Comparison of ENCODE assay signal across 24 cellular contexts in the genomic region with DNA sequence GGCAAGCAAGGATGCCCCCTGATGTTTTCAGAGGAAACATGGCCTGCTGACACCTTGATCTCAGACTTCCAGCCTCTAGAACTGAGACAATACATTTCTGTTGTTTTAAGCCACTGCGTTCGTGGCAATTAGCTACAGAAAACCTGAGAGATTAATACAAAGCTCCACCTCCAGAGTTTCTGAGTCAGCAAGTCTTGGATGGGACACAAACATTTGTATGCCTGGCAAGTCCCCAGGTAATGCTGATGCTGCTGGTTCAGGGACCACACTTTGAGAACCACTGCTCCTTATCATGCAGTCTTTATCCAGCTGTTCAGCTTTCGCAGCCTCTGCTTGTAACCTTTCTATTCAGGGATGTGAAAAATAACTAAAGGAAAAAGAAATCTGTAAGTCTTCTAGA.
DNase-seq lines count a peak whose midpoint lies in the region; ATAC-seq and TF ChIP-seq lines count a peak whose summit lies in the region.
"Had no signal": no experiment of that assay in that cellular context is flagged by ENCODE, and none has a peak within 500 bp of the region (broad histone marks: within the 10 kb centered on the region; RNA-seq: fewer than 3 reads in every experiment).

No MANE protein-coding gene starts in this region.

- ATAC-seq in GM18867 (IDR thresholded peaks at IDR 0.05; ENCODE audit: unreplicated experiment) (no peak), GM21526 (IDR thresholded peaks at IDR 0.05; ENCODE audit: low FRiP score, unreplicated experiment) (no peak)
- ATAC-seq: Right ventricle myocardium inferior had no signal

- H3K4me3 ChIP-seq in epithelial cell of esophagus (ENCODE audit: low read length), result no peak overlapping the region
- H3K4me3 ChIP-seq: BLaER1, Peyer's patch, SJSA1 had no signal

- TF ChIP-seq CTCF in epithelial cell of esophagus (IDR thresholded peaks at IDR 0.05; ENCODE audit: insufficient read depth, low read depth, low read length, missing control alignments), result no peak

- DNase-seq in Ammon's horn (ENCODE audit: low spot score), result peak; percentile 6
- peak; percentile 19 for DNase-seq in NCI-H69 (lab: John Stamatoyannopoulos, UW)
- DNase-seq in astrocyte of the hippocampus (ENCODE audit: low read depth, low spot score), result peak; percentile 76
- peak; percentile 65 for DNase-seq in epithelial cell of esophagus (ENCODE audit: low read depth)
- no peak for DNase-seq in nucleus accumbens (lab: John Stamatoyannopoulos, UW)
- DNase-seq in NCI-H82 (lab: John Stamatoyannopoulos, UW), result no peak
- DNase-seq: CD4-positive, alpha-beta T cell; COR-L47; DMS79; H7; HFFc6; KG1; NCI-H1092; NCI-H1436; NCI-H187 treated with DMSO at 0.1 percent for 48 hours; NCI-H2107; NCI-H446 treated with DMSO at 0.1 percent for 48 hours; NK-92 treated with Interleukin-12 subunit alpha and Interleukin-12 subunit beta, amount 100 ng/mL, for 24 hours; Peyer's patch had no signal

Comparison
In these comparisons a context has a peak if more than half of its experiments do, and no peak if none do; other contexts are left out.
1. DNase-seq: peak in Ammon's horn (single experiment), NCI-H69 (single experiment), astrocyte of the hippocampus (single experiment) and epithelial cell of esophagus (single experiment); none in nucleus accumbens (0 of 56) and NCI-H82 (single experiment).